In the genomic region with DNA sequence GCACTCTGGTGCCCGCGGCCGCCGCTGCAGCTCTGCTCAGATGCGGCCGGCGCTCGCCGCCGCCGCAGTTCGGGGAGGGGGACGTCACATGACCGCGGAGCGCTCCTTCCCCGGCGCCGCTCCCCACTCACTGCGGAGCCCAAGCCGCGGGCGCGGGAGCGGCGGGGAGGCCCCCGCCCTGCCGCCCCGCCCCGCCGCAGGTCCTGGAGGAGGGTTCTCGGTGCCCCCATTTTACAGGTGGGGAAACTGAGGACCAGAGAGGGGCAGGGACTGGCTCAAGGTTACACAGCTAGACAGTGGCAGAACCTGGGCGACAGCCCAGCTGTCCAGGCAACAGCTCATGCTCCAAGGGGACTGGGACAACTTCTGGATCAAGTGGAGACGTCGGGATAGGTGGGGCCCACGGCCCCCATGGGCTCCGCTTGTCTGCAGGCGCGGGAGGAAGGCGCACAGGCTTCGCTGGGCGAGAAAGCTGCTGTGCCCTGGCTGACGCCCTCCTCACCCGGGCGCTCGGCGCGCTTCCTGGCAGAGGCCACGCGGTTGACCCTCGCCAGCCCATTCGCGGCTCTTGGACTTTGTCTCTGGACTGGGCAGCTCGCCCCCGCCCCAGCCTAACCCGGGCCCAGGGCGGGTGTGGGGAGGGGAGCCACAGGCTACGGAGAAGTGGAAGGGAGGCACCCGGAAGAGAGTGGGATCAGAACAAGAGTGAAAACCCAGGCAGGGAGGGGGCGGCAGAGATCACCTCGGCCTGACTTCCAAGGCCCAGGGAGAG, we compare ENCODE assay signal across 8 cellular contexts.
DNase-seq lines count a peak whose midpoint lies in the region; ATAC-seq, FAIRE-seq and TF ChIP-seq lines count a peak whose summit lies in the region.

A gene (minus strand): TSS at position 71 of the 772 bp plus-strand sequence. CDS start 49,325 bp downstream, outside the sequence.

- H3K27me3 ChIP-seq in HL-60 (ENCODE audit: insufficient read depth, poor library complexity, severe bottlenecking) (no peaks in the 10 kb centered on the region), endocrine pancreas (ENCODE audit: control insufficient read depth, insufficient read depth, low read length) (no peaks in the 10 kb centered on the region), muscle layer of colon (ENCODE audit: control insufficient read depth in 1 of 2, insufficient read depth in 2 of 2, low read length in 2 of 2) (peaks cover 40 to 47% of the 10 kb centered on the region in 2 donors)

- H3K36me3 ChIP-seq in endocrine pancreas (ENCODE audit: control insufficient read depth, insufficient read depth, low read length): no peaks in the 10 kb centered on the region
- no peaks in the 10 kb centered on the region for H3K36me3 ChIP-seq in muscle layer of colon (ENCODE audit: insufficient read depth, low read length)

- H3K27ac ChIP-seq in HL-60 (replicated peaks): no peak within 1 kb of the TSS; the same call in 1 of the 2 replicates
- peak within 1 kb of the TSS; percentile 88 for H3K27ac ChIP-seq in VCaP
- no peak within 1 kb of the TSS for H3K27ac ChIP-seq in muscle layer of colon (ENCODE audit: low read depth, low read length)

- no peak for ATAC-seq in GM21447 (IDR thresholded peaks at IDR 0.05; ENCODE audit: unreplicated experiment)
- ATAC-seq in HG03460 (IDR thresholded peaks at IDR 0.05; ENCODE audit: unreplicated experiment): no peak

- H3K9me3 ChIP-seq in endocrine pancreas (ENCODE audit: control insufficient read depth, low read length) (no peaks in the 10 kb centered on the region), muscle layer of colon (ENCODE audit: low read length) (no peaks in the 10 kb centered on the region)

- DNase-seq in Ammon's horn (ENCODE audit: low spot score) (peak; percentile 68), HL-60 (ENCODE audit: low read depth in 1 of 2, low spot score in 1 of 2) (peak in 1 of 2 experiments; percentile 42), HTR-8/SVneo (ENCODE audit: insufficient read length, low spot score) (no peak)

- no peak for FAIRE-seq in HTR-8/SVneo (lab: Jason Lieb, UNC)

- peak within 1 kb of the TSS; percentile 30 for H3K4me3 ChIP-seq in HL-60 (replicated peaks; ENCODE audit: insufficient read depth, low read length)
- H3K4me3 ChIP-seq in endocrine pancreas (ENCODE audit: control insufficient read depth, insufficient read depth, low read length): no peak within 1 kb of the TSS
- peak within 1 kb of the TSS; percentile 8 to 47 for H3K4me3 ChIP-seq in muscle layer of colon (ENCODE audit: low read depth in 1 of 2, low read length in 2 of 2)

- H3K9ac ChIP-seq in endocrine pancreas (ENCODE audit: control insufficient read depth, insufficient read depth, low read length) (peak within 1 kb of the TSS; percentile 73), muscle layer of colon (ENCODE audit: low read length) (no peak within 1 kb of the TSS)

- TF ChIP-seq CTCF in HL-60 (IDR thresholded peaks at IDR 0.05; ENCODE audit: insufficient read depth, low read length) (no peak), VCaP (conservative IDR thresholded peaks at IDR 0.05) (no peak)

- no peaks in the 10 kb centered on the region for H3K4me1 ChIP-seq in endocrine pancreas (ENCODE audit: control insufficient read depth, insufficient read depth, low read length)
- peaks cover 32% of the 10 kb centered on the region for H3K4me1 ChIP-seq in muscle layer of colon (ENCODE audit: insufficient read depth, low read length)
